Comparison of ENCODE assay signal across 11 cellular contexts in genomic region chr11:57764972-57765371, GRCh38. TPM values are rescaled to one million over a fixed set of nuclear protein-coding genes. Genes with fewer than 3 reads are reported as not detected.
DNase-seq lines count a peak whose midpoint lies in the region; ATAC-seq, FAIRE-seq and TF ChIP-seq lines count a peak whose summit lies in the region.
"Had no signal": no experiment of that assay in that cellular context is flagged by ENCODE, and none has a peak within 500 bp of the region (broad histone marks: within the 10 kb centered on the region; RNA-seq: fewer than 3 reads in every experiment).

No MANE protein-coding gene starts in this region.

- TF ChIP-seq EP300 in transverse colon (IDR thresholded peaks at IDR 0.05; ENCODE audit: low read depth), result no peak

- WGBS in transverse colon (ENCODE audit: low coverage in 1 of 2), 2 donors, result 17 to 20% methylated on average over 2 of the region's 2 CpGs

- in situ Hi-C loops in transverse colon (cut with MboI; ENCODE audit: low pct_ligation_motif_present in 1 of 4, low pct_unique_long_range_greater_than_20kb in 1 of 4, low sequenced_read_pairs in 3 of 4), result loop anchor here in 1 of 4 donors (5.0 kb wide), 1 partner anchor 37 kb away; no protein-coding TSS in a partner anchor

- FAIRE-seq in GM19239 (lab: Jason Lieb, UNC), result no peak

- H3K27me3 Mint-ChIP-seq in activated T-helper 2 cell treated with anti-CD3 and anti-CD28 coated beads, Interferon-gamma antibody, Interleukin-2, Interleukin-4, amounts not matched to agents 10 μg/mL and 5 μg/mL and 100 μg/mL, durations not matched to agents 14 hours and 24 hours and 36 hours (ENCODE audit: low read depth), result no peaks in the 10 kb centered on the region
- H3K27me3 Mint-ChIP-seq in CD4-positive, alpha-beta memory T cell, result peaks cover 0 to 1% of the 10 kb centered on the region in 2 donors
- H3K27me3 Mint-ChIP-seq: activated naive CD4-positive, alpha-beta T cell treated with anti-CD3 and anti-CD28 coated beads, Interleukin-2, amount 50 U/mL, for 24 hours had no signal

- H3K9me3 Mint-ChIP-seq in activated T-helper 2 cell treated with anti-CD3 and anti-CD28 coated beads, Interferon-gamma antibody, Interleukin-2, Interleukin-4, amounts not matched to agents 10 μg/mL and 5 μg/mL and 100 μg/mL, durations not matched to agents 14 hours and 24 hours and 36 hours, result no peaks in the 10 kb centered on the region
- H3K9me3 Mint-ChIP-seq in CD4-positive, alpha-beta memory T cell, result no peaks in the 10 kb centered on the region
- H3K9me3 Mint-ChIP-seq: activated naive CD4-positive, alpha-beta T cell treated with anti-CD3 and anti-CD28 coated beads, Interleukin-2, amount 50 U/mL, for 24 hours had no signal

- H3K27ac ChIP-seq in RWPE2 (ENCODE audit: poor library complexity, severe bottlenecking) (peak overlapping the region; percentile 86), transverse colon (peak overlapping the region; percentile 89 to 99 (median 96))
- no peak overlapping the region for H3K27ac ChIP-seq in CD4-positive, alpha-beta memory T cell (ENCODE audit: low read depth, low read length)

- TF ChIP-seq POLR2A in transverse colon (IDR thresholded peaks at IDR 0.05), result no peak

- intact Hi-C loops in transverse colon (cut with DNase I; ENCODE audit: low total_unique reads), result loop anchor here (5.0 kb wide), 1 partner anchor 37 kb away; no protein-coding TSS in a partner anchor
- intact Hi-C loops in activated T-helper 2 cell treated with anti-CD3 and anti-CD28 coated beads, Interferon-gamma antibody, Interleukin-2, Interleukin-4, amounts not matched to agents 10 μg/mL and 5 μg/mL and 100 μg/mL, durations not matched to agents 14 hours and 24 hours and 36 hours (cut with micrococcal nuclease), result no loop called here
- intact Hi-C loops in CD4-positive, alpha-beta memory T cell (cut with micrococcal nuclease), result no loop called here

- H3K36me3 Mint-ChIP-seq in activated T-helper 2 cell treated with anti-CD3 and anti-CD28 coated beads, Interferon-gamma antibody, Interleukin-2, Interleukin-4, amounts not matched to agents 10 μg/mL and 5 μg/mL and 100 μg/mL, durations not matched to agents 14 hours and 24 hours and 36 hours (ENCODE audit: low read depth), result no peaks in the 10 kb centered on the region
- H3K36me3 Mint-ChIP-seq in CD4-positive, alpha-beta memory T cell, result peaks cover 0 to 3% of the 10 kb centered on the region in 2 donors

- H3K27me3 ChIP-seq in RWPE2 (ENCODE audit: insufficient read depth, poor library complexity, severe bottlenecking) (no peaks in the 10 kb centered on the region), endocrine pancreas (ENCODE audit: control insufficient read depth, insufficient read depth, low read length) (no peaks in the 10 kb centered on the region), mucosa of stomach (ENCODE audit: control insufficient read depth, insufficient read depth, low read length) (no peaks in the 10 kb centered on the region), transverse colon (no peaks in the 10 kb centered on the region)
- no peaks in the 10 kb centered on the region for H3K27me3 ChIP-seq in CD4-positive, alpha-beta memory T cell (ENCODE audit: insufficient read depth, low read length)

- H3K4me3 ChIP-seq in RWPE2 (ENCODE audit: severe bottlenecking), result peak overlapping the region; percentile 55
- peak overlapping the region; percentile 99 for H3K4me3 ChIP-seq in endocrine pancreas (ENCODE audit: control insufficient read depth, insufficient read depth, low read length)
- H3K4me3 ChIP-seq in mucosa of stomach (ENCODE audit: low read length), result peak overlapping the region; percentile 80
- H3K4me3 ChIP-seq in transverse colon, result peak overlapping the region in 3 of 4 donors; percentile 46 to 80 (median 65)
- H3K4me3 ChIP-seq in CD4-positive, alpha-beta memory T cell (ENCODE audit: low read length in 2 of 2), result no peak overlapping the region

- CTCF ChIA-PET in CD4-positive, alpha-beta memory T cell (lab: Charles Lee; ENCODE audit: partially characterized antibody), result interaction anchor here (1.3 to 1.4 kb wide), 3 partner anchors 10 to 36 kb away, joined by 3 to 5 read pairs (median 4); no protein-coding TSS in a partner anchor

- H3K9ac ChIP-seq in endocrine pancreas (ENCODE audit: control insufficient read depth, insufficient read depth, low read length) (peak overlapping the region; percentile 31), mucosa of stomach (ENCODE audit: low read length) (peak overlapping the region; percentile 99)

- DNase-seq in RWPE2 (ENCODE audit: low spot score) (no peak), transverse colon (no peak), AG20443 (ENCODE audit: low spot score) (no peak), GM19239 (ENCODE audit: insufficient read length, low spot score) (no peak)
- no peak for DNase-seq in activated T-helper 2 cell treated with anti-CD3 and anti-CD28 coated beads, Interferon-gamma antibody, Interleukin-2, Interleukin-4, amounts not matched to agents 10 μg/mL and 5 μg/mL and 100 μg/mL, durations not matched to agents 14 hours and 24 hours and 36 hours (ENCODE audit: low spot score)
- no peak for DNase-seq in CD4-positive, alpha-beta memory T cell
- DNase-seq: head of caudate nucleus, MM.1S had no signal

- POLR2A ChIA-PET in CD4-positive, alpha-beta memory T cell (lab: Charles Lee; ENCODE audit: partially characterized antibody), result interaction anchor here (1.3 kb wide), 1 partner anchor 17 kb away, joined by 4 read pairs; no protein-coding TSS in a partner anchor

- 0 out of 3 replicates have a peak, but pooled peaks have one; percentile 23 for ATAC-seq in RWPE2 (ENCODE audit: low read depth)

- TF ChIP-seq CTCF in RWPE2 (IDR thresholded peaks at IDR 0.05; ENCODE audit: poor library complexity, severe bottlenecking), result no peak
- no peak for TF ChIP-seq CTCF in transverse colon (IDR thresholded peaks at IDR 0.05)

- peaks cover 11% of the 10 kb centered on the region for H3K4me1 Mint-ChIP-seq in activated T-helper 2 cell treated with anti-CD3 and anti-CD28 coated beads, Interferon-gamma antibody, Interleukin-2, Interleukin-4, amounts not matched to agents 10 μg/mL and 5 μg/mL and 100 μg/mL, durations not matched to agents 14 hours and 24 hours and 36 hours (ENCODE audit: low read depth)
- H3K4me1 Mint-ChIP-seq in CD4-positive, alpha-beta memory T cell, result peaks cover 0 to 5% (median under 1%) of the 10 kb centered on the region in 4 donors

- peaks cover 14% of the 10 kb centered on the region for H3K36me3 ChIP-seq in RWPE2 (ENCODE audit: low read depth)
- H3K36me3 ChIP-seq in endocrine pancreas (ENCODE audit: control insufficient read depth, insufficient read depth, low read length), result no peaks in the 10 kb centered on the region
- no peaks in the 10 kb centered on the region for H3K36me3 ChIP-seq in mucosa of stomach (ENCODE audit: control insufficient read depth, insufficient read depth, low read length)
- no peaks in the 10 kb centered on the region for H3K36me3 ChIP-seq in transverse colon
- H3K36me3 ChIP-seq in CD4-positive, alpha-beta memory T cell (ENCODE audit: insufficient read depth, low read length), result no peaks in the 10 kb centered on the region

- no peak overlapping the region for H3K4me3 Mint-ChIP-seq in activated T-helper 2 cell treated with anti-CD3 and anti-CD28 coated beads, Interferon-gamma antibody, Interleukin-2, Interleukin-4, amounts not matched to agents 10 μg/mL and 5 μg/mL and 100 μg/mL, durations not matched to agents 14 hours and 24 hours and 36 hours (ENCODE audit: low read depth)
- H3K4me3 Mint-ChIP-seq in CD4-positive, alpha-beta memory T cell, result no peak overlapping the region
- H3K4me3 Mint-ChIP-seq: activated naive CD4-positive, alpha-beta T cell treated with anti-CD3 and anti-CD28 coated beads, Interleukin-2, amount 50 U/mL, for 24 hours had no signal

- H3K27ac Mint-ChIP-seq in activated T-helper 2 cell treated with anti-CD3 and anti-CD28 coated beads, Interferon-gamma antibody, Interleukin-2, Interleukin-4, amounts not matched to agents 10 μg/mL and 5 μg/mL and 100 μg/mL, durations not matched to agents 14 hours and 24 hours and 36 hours, result no peak overlapping the region
- H3K27ac Mint-ChIP-seq in CD4-positive, alpha-beta memory T cell, result peak overlapping the region in 1 of 7 donors; percentile 21
- H3K27ac Mint-ChIP-seq: activated naive CD4-positive, alpha-beta T cell treated with anti-CD3 and anti-CD28 coated beads, Interleukin-2, amount 50 U/mL, for 24 hours had no signal

- H3K4me1 ChIP-seq in RWPE2 (ENCODE audit: insufficient read depth, poor library complexity, severe bottlenecking) (peaks cover 21% of the 10 kb centered on the region), endocrine pancreas (ENCODE audit: control insufficient read depth, insufficient read depth, low read length) (no peaks in the 10 kb centered on the region), mucosa of stomach (ENCODE audit: control insufficient read depth, insufficient read depth, low read length) (peaks cover 10% of the 10 kb centered on the region), transverse colon (peaks cover 0 to 69% (median 41%) of the 10 kb centered on the region in 4 donors)
- H3K4me1 ChIP-seq in CD4-positive, alpha-beta memory T cell (ENCODE audit: insufficient read depth, low read length), result no peaks in the 10 kb centered on the region

- H3K9me3 ChIP-seq in RWPE2 (ENCODE audit: severe bottlenecking) (no peaks in the 10 kb centered on the region), endocrine pancreas (ENCODE audit: control insufficient read depth, low read length) (no peaks in the 10 kb centered on the region), mucosa of stomach (ENCODE audit: control insufficient read depth, low read length) (no peaks in the 10 kb centered on the region), transverse colon (no peaks in the 10 kb centered on the region)
- H3K9me3 ChIP-seq in CD4-positive, alpha-beta memory T cell (ENCODE audit: control insufficient read depth in 1 of 2, low read length in 2 of 2), result no peaks in the 10 kb centered on the region

RNA-seq across cellular contexts. Expression of gene CTNND1, which starts 3.4 kb away (rescaled TPM):
- 100 to 1,000 TPM; 165 to 415 (median 374) TPM for total RNA-seq in transverse colon
- total RNA-seq in activated T-helper 2 cell treated with anti-CD3 and anti-CD28 coated beads, Interferon-gamma antibody, Interleukin-2, Interleukin-4, amounts not matched to agents 10 μg/mL and 5 μg/mL and 100 μg/mL, durations not matched to agents 14 hours and 24 hours and 36 hours, result 6.2 and 7.5 TPM in 2 replicates
- total RNA-seq in CD4-positive, alpha-beta memory T cell, result 10 to 100 TPM; 10.3 to 11.1 TPM
- 1 to 10 TPM in 1 of 2 donors, under 1 TPM in 1; 0.91 to 1.6 TPM for polyA plus RNA-seq in CD4-positive, alpha-beta memory T cell

RNA-seq across cellular contexts. Expression of gene BTBD18, which starts 13.4 kb away (rescaled TPM):
- total RNA-seq in transverse colon, result not detected
- total RNA-seq in activated T-helper 2 cell treated with anti-CD3 and anti-CD28 coated beads, Interferon-gamma antibody, Interleukin-2, Interleukin-4, amounts not matched to agents 10 μg/mL and 5 μg/mL and 100 μg/mL, durations not matched to agents 14 hours and 24 hours and 36 hours, result not detected in 2 replicates
- total RNA-seq in CD4-positive, alpha-beta memory T cell, result not detected
- polyA plus RNA-seq in CD4-positive, alpha-beta memory T cell, result under 1 TPM; 0.34 to 0.44 TPM

RNA-seq across cellular contexts. Expression of gene SELENOH, which starts 23.7 kb away (rescaled TPM):
- 100 to 1,000 TPM in 2 of 4 donors, 10 to 100 TPM in 2; 78.2 to 117 (median 102) TPM for total RNA-seq in transverse colon
- 179 and 183 TPM in 2 replicates for total RNA-seq in activated T-helper 2 cell treated with anti-CD3 and anti-CD28 coated beads, Interferon-gamma antibody, Interleukin-2, Interleukin-4, amounts not matched to agents 10 μg/mL and 5 μg/mL and 100 μg/mL, durations not matched to agents 14 hours and 24 hours and 36 hours
- 100 to 1,000 TPM; 102 to 113 TPM for total RNA-seq in CD4-positive, alpha-beta memory T cell
- 100 to 1,000 TPM; 186 to 223 TPM for polyA plus RNA-seq in CD4-positive, alpha-beta memory T cell

RNA-seq across cellular contexts. Expression of gene TMX2, which starts 52.6 kb away (rescaled TPM):
- 10 to 100 TPM; 12.3 to 86.7 (median 49.0) TPM for total RNA-seq in transverse colon
- 74.6 and 80.0 TPM in 2 replicates for total RNA-seq in activated T-helper 2 cell treated with anti-CD3 and anti-CD28 coated beads, Interferon-gamma antibody, Interleukin-2, Interleukin-4, amounts not matched to agents 10 μg/mL and 5 μg/mL and 100 μg/mL, durations not matched to agents 14 hours and 24 hours and 36 hours
- 10 to 100 TPM; 63.6 to 67.1 TPM for total RNA-seq in CD4-positive, alpha-beta memory T cell
- 10 to 100 TPM; 77.9 to 88.5 TPM for polyA plus RNA-seq in CD4-positive, alpha-beta memory T cell

RNA-seq across cellular contexts. Expression of gene MED19, which starts 53.0 kb away (rescaled TPM):
- 10 to 100 TPM in 2 of 4 donors, 1 to 10 TPM in 2; 6.2 to 22.1 (median 12.0) TPM for total RNA-seq in transverse colon
- total RNA-seq in activated T-helper 2 cell treated with anti-CD3 and anti-CD28 coated beads, Interferon-gamma antibody, Interleukin-2, Interleukin-4, amounts not matched to agents 10 μg/mL and 5 μg/mL and 100 μg/mL, durations not matched to agents 14 hours and 24 hours and 36 hours, result 13.0 and 14.1 TPM in 2 replicates
- 10 to 100 TPM; 15.2 TPM for total RNA-seq in CD4-positive, alpha-beta memory T cell
- 10 to 100 TPM; 17.4 to 20.2 TPM for polyA plus RNA-seq in CD4-positive, alpha-beta memory T cell

Comparison
In these comparisons a context has a peak if more than half of its experiments do, and no peak if none do; other contexts are left out.
1. H3K4me3 ChIP-seq: peak in RWPE2 (single experiment), endocrine pancreas (single experiment), mucosa of stomach (single experiment) and transverse colon (3 of 4); none in CD4-positive, alpha-beta memory T cell (0 of 2).
2. RNA of gene CTNND1, which starts 3.4 kb away (total RNA-seq): 165 to 415 TPM in transverse colon; 10.3 to 11.1 TPM in CD4-positive, alpha-beta memory T cell and 6.2 to 7.5 TPM in activated T-helper 2 cell treated with anti-CD3 and anti-CD28 coated beads, Interferon-gamma antibody, Interleukin-2, Interleukin-4, amounts not matched to agents 10 μg/mL and 5 μg/mL and 100 μg/mL, durations not matched to agents 14 hours and 24 hours and 36 hours; every median in the first group is over 10 times any median in the second.